1 cellular context compared by ENCODE assay signal in genomic region chr11:119380160-119380815, GRCh38.
TF ChIP-seq lines count a peak whose summit lies in the region.

No MANE protein-coding gene starts in this region.

TF ChIP-seq in SK-N-SH treated with all-trans-retinoic acid at 6 μM for 48 hours, 23 proteins besides CTCF, POLR2A, EP300 and RAD21 (continued from another document):
- TF ChIP-seq BACH2 (CRISPR knock-in tag; IDR thresholded peaks at IDR 0.05; ENCODE audit: borderline replicate concordance) = no peak
- TF ChIP-seq GLIS3 (CRISPR knock-in tag; IDR thresholded peaks at IDR 0.05) = no peak
- TF ChIP-seq PPARA (CRISPR knock-in tag; IDR thresholded peaks at IDR 0.05; ENCODE audit: borderline replicate concordance) = no peak
- TF ChIP-seq TCF4 (CRISPR knock-in tag; IDR thresholded peaks at IDR 0.05; ENCODE audit: borderline replicate concordance) = no peak
- TF ChIP-seq ZFP3 (CRISPR knock-in tag; IDR thresholded peaks at IDR 0.05) = no peak
- TF ChIP-seq ZFP30 (CRISPR knock-in tag; IDR thresholded peaks at IDR 0.05) = no peak
- TF ChIP-seq ARNTL (CRISPR knock-in tag; IDR thresholded peaks at IDR 0.05; ENCODE audit: borderline replicate concordance, low read depth) = no peak
- no peak for TF ChIP-seq ISL1 (CRISPR knock-in tag; IDR thresholded peaks at IDR 0.05)
- no peak for TF ChIP-seq PATZ1 (CRISPR knock-in tag; IDR thresholded peaks at IDR 0.05; ENCODE audit: borderline replicate concordance)
